Comparison of ENCODE assay signal across 8 cellular contexts in the genomic region with DNA sequence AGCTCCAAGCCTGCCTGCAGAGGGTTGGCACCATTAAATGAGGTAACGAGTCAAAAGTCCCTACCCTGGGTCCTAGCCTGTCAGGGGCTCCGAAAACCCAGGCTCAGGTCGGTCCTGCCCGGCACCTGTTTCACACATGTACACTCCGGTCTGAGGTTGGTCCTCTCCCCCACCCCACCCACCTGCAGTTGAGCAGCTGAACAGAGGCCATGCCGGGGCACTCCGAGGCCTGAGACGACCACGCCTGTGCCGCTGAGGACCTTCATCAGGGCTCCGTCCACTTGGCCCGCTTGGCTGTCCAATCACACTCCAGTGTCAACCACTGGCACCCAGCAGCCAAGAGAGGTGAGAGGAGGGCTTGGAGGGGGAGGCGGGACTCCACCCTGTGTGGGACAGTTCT. TPM values are rescaled to one million over a fixed set of nuclear protein-coding genes. Genes with fewer than 3 reads are reported as not detected.
DNase-seq lines count a peak whose midpoint lies in the region; ATAC-seq and TF ChIP-seq lines count a peak whose summit lies in the region.

No MANE protein-coding gene starts in this region.

- H3K4me1 ChIP-seq in neural progenitor cell: peaks cover 5% of the 10 kb centered on the region
- peaks cover 16% of the 10 kb centered on the region for H3K4me1 ChIP-seq in colonic mucosa

- peaks cover 22% of the 10 kb centered on the region for H3F3A ChIP-seq in neural progenitor cell (ENCODE audit: low read depth)

- peak overlapping the region; percentile 99 for H3K4me3 ChIP-seq in NB4 (ENCODE audit: low read depth, low read length)
- H3K4me3 ChIP-seq in neural progenitor cell: peak overlapping the region; percentile 91
- no peak overlapping the region for H3K4me3 ChIP-seq in colonic mucosa

- no peak overlapping the region for H3K27ac Mint-ChIP-seq in Calu3 (ENCODE audit: unreplicated experiment)
- H3K27ac Mint-ChIP-seq in central memory CD8-positive, alpha-beta T cell (ENCODE audit: low read depth): no peak overlapping the region
- no peak overlapping the region for H3K27ac Mint-ChIP-seq in neural progenitor cell

- peak overlapping the region; percentile 94 for H3K4me2 ChIP-seq in neural progenitor cell

- H3K27me3 ChIP-seq in neural progenitor cell: no peaks in the 10 kb centered on the region
- no peaks in the 10 kb centered on the region for H3K27me3 ChIP-seq in colonic mucosa

- H3K9ac ChIP-seq in neural progenitor cell (peak overlapping the region; percentile 98), colonic mucosa (ENCODE audit: low read depth in 2 of 2, low read length in 2 of 2) (no peak overlapping the region)

- TF ChIP-seq CTCF in Calu3 (IDR thresholded peaks at IDR 0.05; ENCODE audit: unreplicated experiment) (no peak), NB4 (IDR thresholded peaks at IDR 0.05; ENCODE audit: low read depth, low read length) (no peak), neural progenitor cell (IDR thresholded peaks at IDR 0.05) (no peak), colonic mucosa (IDR thresholded peaks at IDR 0.05) (no peak)

- ATAC-seq in central memory CD8-positive, alpha-beta T cell (replicated peaks; ENCODE audit: extremely low read depth, poor library complexity, severe bottlenecking): no peak
- no peak for ATAC-seq in HG02970 (IDR thresholded peaks at IDR 0.05; ENCODE audit: low FRiP score, unreplicated experiment)

- intact Hi-C loops in Calu3 (cut with micrococcal nuclease; ENCODE audit: unreplicated experiment) (no loop called here), colonic mucosa (cut with DNase I) (no loop called here)

- H2AFZ ChIP-seq in neural progenitor cell (replicated peaks): no peak overlapping the region

- H3K9me3 ChIP-seq in neural progenitor cell (ENCODE audit: low read depth): no peaks in the 10 kb centered on the region
- no peaks in the 10 kb centered on the region for H3K9me3 ChIP-seq in colonic mucosa

- BruUV-seq in Calu3 (replicated peaks; lab: Mats Ljungman, UMichigan): no TSS peak

- H3K79me2 ChIP-seq in neural progenitor cell (ENCODE audit: low read depth): peaks cover 19% of the 10 kb centered on the region

- CTCF ChIA-PET in Calu3 (lab: Charles Lee): no interaction called here

- H3K9me3 Mint-ChIP-seq in Calu3 (ENCODE audit: low read depth, unreplicated experiment) (no peaks in the 10 kb centered on the region), neural progenitor cell (no peaks in the 10 kb centered on the region)
- no peaks in the 10 kb centered on the region for H3K9me3 Mint-ChIP-seq in central memory CD8-positive, alpha-beta T cell

- TF ChIP-seq POLR2A in NB4 (IDR thresholded peaks at IDR 0.05; ENCODE audit: extremely low read depth, insufficient read length): no peak

- no peak for DNase-seq in Calu3
- DNase-seq in NB4 (ENCODE audit: low read depth): no peak
- DNase-seq in central memory CD8-positive, alpha-beta T cell (ENCODE audit: low spot score in 2 of 2): no peak
- no peak for DNase-seq in neural progenitor cell (ENCODE audit: low spot score)
- no peak for DNase-seq in SKM-1 (lab: John Stamatoyannopoulos, UW; ENCODE audit: unreplicated experiment)
- no peak for DNase-seq in HuH-7 (ENCODE audit: low spot score)
- no peak for DNase-seq in colonic mucosa

- H3K36me3 Mint-ChIP-seq in Calu3 (ENCODE audit: insufficient read depth, unreplicated experiment) (peaks cover 58% of the 10 kb centered on the region), neural progenitor cell (peaks cover 1% of the 10 kb centered on the region)
- H3K36me3 Mint-ChIP-seq in central memory CD8-positive, alpha-beta T cell (ENCODE audit: insufficient read depth): peaks cover 31% of the 10 kb centered on the region

- peak overlapping the region; percentile 98 for H3K4me3 Mint-ChIP-seq in Calu3 (ENCODE audit: low read depth, unreplicated experiment)
- peak overlapping the region; percentile 94 for H3K4me3 Mint-ChIP-seq in central memory CD8-positive, alpha-beta T cell
- H3K4me3 Mint-ChIP-seq in neural progenitor cell: peak overlapping the region; percentile 92

- H3K27me3 Mint-ChIP-seq in Calu3 (ENCODE audit: unreplicated experiment) (peaks cover 7% of the 10 kb centered on the region), neural progenitor cell (ENCODE audit: insufficient read depth, low read depth) (peaks cover 5% of the 10 kb centered on the region)
- H3K27me3 Mint-ChIP-seq in central memory CD8-positive, alpha-beta T cell: no peaks in the 10 kb centered on the region

- H4K20me1 ChIP-seq in neural progenitor cell (ENCODE audit: low read depth): no peaks in the 10 kb centered on the region

- H3K4me1 Mint-ChIP-seq in Calu3 (ENCODE audit: low read depth, unreplicated experiment) (no peaks in the 10 kb centered on the region), neural progenitor cell (peaks cover 6% of the 10 kb centered on the region)
- H3K4me1 Mint-ChIP-seq in central memory CD8-positive, alpha-beta T cell: peaks cover 13% of the 10 kb centered on the region

- H3K36me3 ChIP-seq in neural progenitor cell: no peaks in the 10 kb centered on the region
- no peaks in the 10 kb centered on the region for H3K36me3 ChIP-seq in colonic mucosa

- H3K27ac ChIP-seq in neural progenitor cell (no peak overlapping the region), colonic mucosa (no peak overlapping the region)

RNA-seq across cellular contexts. Expression of a gene that starts 1.6 kb away (rescaled TPM):
- total RNA-seq in Calu3 (2022) (49.4 and 51.9 TPM in 2 replicates), neural progenitor cell (ENCODE audit: low replicate concordance) (11.1 and 30.2 TPM in 2 replicates), colonic mucosa (10 to 100 TPM; 35.6 to 59.0 TPM)

RNA-seq across cellular contexts. Expression of a gene that starts 25.0 kb away (rescaled TPM):
- total RNA-seq in Calu3 (2022): 283 and 310 TPM in 2 replicates
- total RNA-seq in neural progenitor cell (ENCODE audit: low replicate concordance): 87.6 and 181 TPM in 2 replicates
- 100 to 1,000 TPM; 185 to 208 TPM for total RNA-seq in colonic mucosa

RNA-seq across cellular contexts. Expression of a gene that starts 42.2 kb away (rescaled TPM):
- not detected in 2 replicates for total RNA-seq in Calu3 (2022)
- total RNA-seq in neural progenitor cell (ENCODE audit: low replicate concordance): 0.34 TPM in 1 of 2 replicates, not detected in the other
- 1 to 10 TPM; 1.3 to 1.9 TPM for total RNA-seq in colonic mucosa

RNA-seq across cellular contexts. Expression of a gene that starts 42.7 kb away (rescaled TPM):
- total RNA-seq in Calu3 (2022): 7.4 and 9.2 TPM in 2 replicates
- 0.11 and 0.99 TPM in 2 replicates for total RNA-seq in neural progenitor cell (ENCODE audit: low replicate concordance)
- 10 to 100 TPM; 51.4 to 55.8 TPM for total RNA-seq in colonic mucosa
